ENCODE assay signal across 13 cellular contexts in the genomic region with DNA sequence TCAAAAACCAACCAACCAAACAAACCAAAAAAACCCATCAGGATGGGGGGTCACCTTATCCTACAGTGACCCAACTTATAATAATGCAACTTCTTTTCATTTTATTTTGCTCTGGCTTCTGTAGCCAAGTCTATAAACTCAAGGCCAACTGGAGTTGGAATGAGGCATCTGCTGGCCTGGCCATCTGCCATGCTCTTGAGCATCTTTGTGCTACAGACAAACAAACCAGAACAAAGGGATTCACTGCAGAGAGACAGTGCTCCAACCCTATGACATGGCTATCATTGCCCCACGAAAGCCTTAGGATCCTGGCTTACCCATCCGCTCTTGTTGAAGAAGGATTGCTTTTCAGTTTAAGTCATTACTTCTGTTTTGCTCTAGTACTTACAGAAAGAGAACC. TPM values are rescaled to one million over a fixed set of nuclear protein-coding genes. Genes with fewer than 3 reads are reported as not detected.
DNase-seq lines count a peak whose midpoint lies in the region; ATAC-seq and TF ChIP-seq lines count a peak whose summit lies in the region.
"Had no signal": no experiment of that assay in that cellular context is flagged by ENCODE, and none has a peak within 500 bp of the region (broad histone marks: within the 10 kb centered on the region; RNA-seq: fewer than 3 reads in every experiment).

No MANE protein-coding gene starts in this region.

- peaks cover 0 to 13% of the 10 kb centered on the region in 2 donors for H3K4me1 ChIP-seq in adrenal gland (replicated peaks in 1 of 2)
- H3K4me1 ChIP-seq in upper lobe of right lung: no peaks in the 10 kb centered on the region

- no peaks in the 10 kb centered on the region for H3K9me3 ChIP-seq in AG04450 (ENCODE audit: control insufficient read depth, insufficient read depth, low read length)
- no peaks in the 10 kb centered on the region for H3K9me3 ChIP-seq in adrenal gland (replicated peaks in 1 of 3)
- no peaks in the 10 kb centered on the region for H3K9me3 ChIP-seq in upper lobe of right lung

- H3K27ac ChIP-seq in AG04450 (ENCODE audit: low read depth, low read length) (peak overlapping the region; percentile 41), adrenal gland (no peak overlapping the region), upper lobe of right lung (no peak overlapping the region)
- H3K27ac ChIP-seq: coronary artery had no signal

- POLR2A ChIA-PET in AG04450 (lab: Yijun Ruan, JAX): no interaction called here

- intact Hi-C loops in adrenal gland (cut with DNase I): no loop called here
- intact Hi-C loops in upper lobe of right lung (cut with DNase I): no loop called here

- H3K27me3 ChIP-seq in AG04450 (ENCODE audit: control insufficient read depth, insufficient read depth, low read length) (no peaks in the 10 kb centered on the region), adrenal gland (no peaks in the 10 kb centered on the region), upper lobe of right lung (no peaks in the 10 kb centered on the region)

- ATAC-seq in upper lobe of right lung (no peak), HG03442 (IDR thresholded peaks at IDR 0.05; ENCODE audit: unreplicated experiment) (no peak)
- ATAC-seq: HCT116 had no signal

- DNase-seq in AG04450 (ENCODE audit: low read depth, low spot score) (no peak), NCI-H1105 (lab: John Stamatoyannopoulos, UW) (peak; percentile 66), adrenal gland (peak; percentile 42 to 89 (median 59)), hypothalamus (lab: John Stamatoyannopoulos, UW) (peak in 32 of 51 donors; percentile 1 to 76 (median 28)), upper lobe of right lung (no peak), T-helper 9 cell (no peak), dermis blood vessel endothelial cell (no peak)
- DNase-seq: immature natural killer cell, PC-3 had no signal

- H3K36me3 ChIP-seq in adrenal gland (replicated peaks in 1 of 2) (no peaks in the 10 kb centered on the region), upper lobe of right lung (no peaks in the 10 kb centered on the region)

- no peak for TF ChIP-seq POLR2A in adrenal gland (IDR thresholded peaks at IDR 0.05)

- 29 to 64% (median 48%) methylated on average over 2 of the region's 2 CpGs for WGBS in adrenal gland, 4 donors

- CTCF ChIA-PET in AG04450 (lab: Charles Lee): interaction anchor here (1.2 to 1.3 kb wide), 2 partner anchors 32 to 147 kb away, joined by 3 read pairs; no protein-coding TSS in a partner anchor

- TF ChIP-seq CTCF in AG04450 (IDR thresholded peaks at IDR 0.05; ENCODE audit: low read depth, low read length) (no peak), adrenal gland (IDR thresholded peaks at IDR 0.05) (no peak), upper lobe of right lung (IDR thresholded peaks at IDR 0.05) (no peak)

- H3K4me3 ChIP-seq in AG04450 (ENCODE audit: low read depth, low read length) (no peak overlapping the region), adrenal gland (no peak overlapping the region), upper lobe of right lung (no peak overlapping the region)
- H3K4me3 ChIP-seq: coronary artery had no signal

RNA-seq across cellular contexts. Expression of gene SCRG1, which starts 49.2 kb away (rescaled TPM):
- 0.72 and 1.0 TPM in 2 replicates for polyA plus RNA-seq in AG04450 (2011; rRNA removed)
- polyA minus RNA-seq in AG04450 (2011; rRNA and poly(A)+ RNA removed): 0.09 TPM in 1 of 2 replicates, not detected in the other
- under 1 TPM in 6 of 8 donors, not detected in 2; 0.14 to 0.76 (median 0.19) TPM for total RNA-seq in adrenal gland
- polyA plus RNA-seq in adrenal gland: 1 to 10 TPM in 1 of 3 donors, under 1 TPM in 2; 0.40 to 1.9 (median 0.54) TPM
- total RNA-seq in upper lobe of right lung: not detected
- total RNA-seq in dermis blood vessel endothelial cell: under 0.01 TPM in 1 of 2 replicates, not detected in the other
- total RNA-seq: HT1080, PC-3 had no signal

Comparison
In these comparisons a context has a peak if more than half of its experiments do, and no peak if none do; other contexts are left out.
1. DNase-seq: peak in NCI-H1105 (single experiment), adrenal gland (7 of 7) and hypothalamus (32 of 51); none in AG04450 (single experiment), upper lobe of right lung (single experiment), T-helper 9 cell (single experiment) and dermis blood vessel endothelial cell (single experiment).